Comparison of ENCODE assay signal across 20 cellular contexts in the genomic region with DNA sequence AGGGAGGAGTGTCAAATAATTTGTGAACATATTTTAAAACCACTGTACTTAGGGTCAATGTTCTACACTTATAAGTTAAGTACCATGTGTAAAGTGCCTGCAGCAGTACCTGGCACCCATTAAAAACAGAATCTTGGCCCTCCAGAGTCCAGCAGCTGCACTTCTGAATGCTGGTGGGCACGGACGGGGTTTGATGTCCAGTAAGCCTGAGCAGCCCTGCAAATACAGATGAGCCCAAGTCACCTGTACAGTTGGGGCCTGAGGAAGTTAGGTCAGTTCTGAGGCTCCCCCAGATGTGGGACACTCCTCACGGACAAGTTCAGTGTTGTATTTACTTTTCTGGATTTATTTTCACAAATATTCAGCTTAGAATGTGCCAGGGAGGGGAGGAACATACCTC.
DNase-seq lines count a peak whose midpoint lies in the region; ATAC-seq and TF ChIP-seq lines count a peak whose summit lies in the region.
"Had no signal": no experiment of that assay in that cellular context is flagged by ENCODE, and none has a peak within 500 bp of the region (broad histone marks: within the 10 kb centered on the region; RNA-seq: fewer than 3 reads in every experiment).

No MANE protein-coding gene starts in this region.

- peaks cover 2% of the 10 kb centered on the region for H3K27me3 Mint-ChIP-seq in H9 (ENCODE audit: low read depth)
- peaks cover 15% of the 10 kb centered on the region for H3K27me3 Mint-ChIP-seq in activated T-helper 2 cell treated with anti-CD3 and anti-CD28 coated beads, Interferon-gamma antibody, Interleukin-2, Interleukin-4, amounts not matched to agents 10 μg/mL and 5 μg/mL and 100 μg/mL, durations not matched to agents 14 hours and 24 hours and 36 hours (ENCODE audit: low read depth)

- no peak overlapping the region for H3K4me3 Mint-ChIP-seq in H9
- no peak overlapping the region for H3K4me3 Mint-ChIP-seq in activated T-helper 2 cell treated with anti-CD3 and anti-CD28 coated beads, Interferon-gamma antibody, Interleukin-2, Interleukin-4, amounts not matched to agents 10 μg/mL and 5 μg/mL and 100 μg/mL, durations not matched to agents 14 hours and 24 hours and 36 hours (ENCODE audit: low read depth)
- H3K4me3 Mint-ChIP-seq: CD4-positive, CD25-positive, alpha-beta regulatory T cell; CD8-positive, alpha-beta T cell; GM23338; HFFc6 had no signal

- H2AFZ ChIP-seq in H9 (ENCODE audit: low read length), result no peak overlapping the region
- H2AFZ ChIP-seq: GM23338 had no signal

- no peaks in the 10 kb centered on the region for H3K27me3 ChIP-seq in H9 (ENCODE audit: insufficient read depth, low read length)
- H3K27me3 ChIP-seq in ascending aorta, result no peaks in the 10 kb centered on the region
- peaks cover 4% of the 10 kb centered on the region for H3K27me3 ChIP-seq in lower lobe of right lung (ENCODE audit: low read depth)
- H3K27me3 ChIP-seq in stomach smooth muscle (ENCODE audit: control insufficient read depth in 1 of 2, insufficient read depth in 2 of 2, low read length in 2 of 2), result no peaks in the 10 kb centered on the region
- H3K27me3 ChIP-seq: BLaER1 had no signal

- H2BK15ac ChIP-seq in H9 (ENCODE audit: low read depth, low read length), result no peak overlapping the region

- H3K18ac ChIP-seq in H9 (ENCODE audit: insufficient read length, low read depth, low read length), result no peak overlapping the region

- no peaks in the 10 kb centered on the region for H4K20me1 ChIP-seq in H9 (ENCODE audit: control insufficient read depth, insufficient read depth, insufficient read length)
- H4K20me1 ChIP-seq: BLaER1 had no signal

- no peaks in the 10 kb centered on the region for H3K36me3 ChIP-seq in ascending aorta
- no peaks in the 10 kb centered on the region for H3K36me3 ChIP-seq in lower lobe of right lung
- peaks cover 0 to 3% of the 10 kb centered on the region in 2 donors for H3K36me3 ChIP-seq in stomach smooth muscle (ENCODE audit: control insufficient read depth in 2 of 2, insufficient read depth in 2 of 2, low read length in 2 of 2)
- H3K36me3 ChIP-seq: BLaER1, HAP-1 had no signal

- H3K4me1 ChIP-seq in H9 (ENCODE audit: insufficient read depth, low read length), result no peaks in the 10 kb centered on the region
- H3K4me1 ChIP-seq in ascending aorta, result peaks cover 12 to 61% of the 10 kb centered on the region in 2 donors
- peaks cover 54% of the 10 kb centered on the region for H3K4me1 ChIP-seq in lower lobe of right lung
- H3K4me1 ChIP-seq in stomach smooth muscle (ENCODE audit: control insufficient read depth, insufficient read depth, low read length), result peaks cover 32% of the 10 kb centered on the region
- H3K4me1 ChIP-seq: BLaER1, HAP-1 had no signal

- no peak overlapping the region for H3K14ac ChIP-seq in H9 (ENCODE audit: insufficient read depth, low read length)

- TF ChIP-seq CTCF in H9 (conservative IDR thresholded peaks at IDR 0.05), result no peak
- no peak for TF ChIP-seq CTCF in ascending aorta (IDR thresholded peaks at IDR 0.05)
- TF ChIP-seq CTCF in lower lobe of right lung (IDR thresholded peaks at IDR 0.05), result no peak

- H2BK5ac ChIP-seq in H9 (ENCODE audit: insufficient read length, low read length), result no peak overlapping the region

- no peak overlapping the region for H3K4me2 ChIP-seq in H9 (ENCODE audit: insufficient read depth, insufficient read length, low read length)
- H3K4me2 ChIP-seq: BLaER1, GM23338 had no signal

- no peaks in the 10 kb centered on the region for H3K23me2 ChIP-seq in H9 (ENCODE audit: insufficient read length, low read depth, low read length, poor library complexity, severe bottlenecking)

- no CpG with 5 or more reads among the region's 3 CpGs for WGBS in H9 (ENCODE audit: extremely low coverage, insufficient read length, low lambda C conversion rate)

- DNase-seq in H9 (peak; percentile 4), ascending aorta (ENCODE audit: low spot score in 2 of 2) (no peak), lower lobe of right lung (no peak), NCI-H2196 treated with DMSO at 0.1 percent for 48 hours (lab: John Stamatoyannopoulos, UW; ENCODE audit: unreplicated experiment) (no peak), cerebellar cortex (ENCODE audit: low spot score) (no peak)
- no peak for DNase-seq in activated T-helper 2 cell treated with anti-CD3 and anti-CD28 coated beads, Interferon-gamma antibody, Interleukin-2, Interleukin-4, amounts not matched to agents 10 μg/mL and 5 μg/mL and 100 μg/mL, durations not matched to agents 14 hours and 24 hours and 36 hours (ENCODE audit: low spot score)
- DNase-seq: CD4-positive, CD25-positive, alpha-beta regulatory T cell; CD8-positive, alpha-beta T cell; DMS 273 treated with DMSO at 0.1 percent for 48 hours; DMS79; EL; GDM1; HFFc6 had no signal

- ATAC-seq in lower lobe of right lung (no peak), GM19351 (IDR thresholded peaks at IDR 0.05; ENCODE audit: unreplicated experiment) (no peak)
- ATAC-seq: CD8-positive, alpha-beta T cell; GM23338 had no signal

- H3K56ac ChIP-seq in H9 (ENCODE audit: insufficient read length, low read depth, low read length), result no peak overlapping the region

- H3K4me1 Mint-ChIP-seq in H9, result peaks cover 10 to 12% of the 10 kb centered on the region in 2 experiments
- H3K4me1 Mint-ChIP-seq in activated T-helper 2 cell treated with anti-CD3 and anti-CD28 coated beads, Interferon-gamma antibody, Interleukin-2, Interleukin-4, amounts not matched to agents 10 μg/mL and 5 μg/mL and 100 μg/mL, durations not matched to agents 14 hours and 24 hours and 36 hours (ENCODE audit: low read depth), result peaks cover 5% of the 10 kb centered on the region
- H3K4me1 Mint-ChIP-seq: CD4-positive, CD25-positive, alpha-beta regulatory T cell had no signal

- no peak overlapping the region for H3K4ac ChIP-seq in H9 (ENCODE audit: low read depth, low read length)

- H3K79me1 ChIP-seq in H9 (ENCODE audit: insufficient read depth, low read depth, low read length, poor library complexity, severe bottlenecking), result no peaks in the 10 kb centered on the region

- H4K91ac ChIP-seq in H9 (ENCODE audit: insufficient read length, low read depth, low read length), result no peak overlapping the region

- H2BK20ac ChIP-seq in H9 (ENCODE audit: low read depth, low read length, poor library complexity, severe bottlenecking), result no peak overlapping the region

- no peaks in the 10 kb centered on the region for H3K9me3 Mint-ChIP-seq in H9
- H3K9me3 Mint-ChIP-seq in activated T-helper 2 cell treated with anti-CD3 and anti-CD28 coated beads, Interferon-gamma antibody, Interleukin-2, Interleukin-4, amounts not matched to agents 10 μg/mL and 5 μg/mL and 100 μg/mL, durations not matched to agents 14 hours and 24 hours and 36 hours, result no peaks in the 10 kb centered on the region
- H3K9me3 Mint-ChIP-seq: CD4-positive, CD25-positive, alpha-beta regulatory T cell; CD8-positive, alpha-beta T cell; GM23338; HFFc6 had no signal

- no peak overlapping the region for H4K8ac ChIP-seq in H9 (replicated peaks; ENCODE audit: insufficient read length, low read depth, low read length)

- no peak overlapping the region for H3K23ac ChIP-seq in H9 (ENCODE audit: insufficient read length, low read depth, low read length)

- H3K9me3 ChIP-seq in H9 (ENCODE audit: control insufficient read depth, low read depth, low read length), result no peaks in the 10 kb centered on the region
- no peaks in the 10 kb centered on the region for H3K9me3 ChIP-seq in ascending aorta
- no peaks in the 10 kb centered on the region for H3K9me3 ChIP-seq in lower lobe of right lung
- no peaks in the 10 kb centered on the region for H3K9me3 ChIP-seq in stomach smooth muscle (ENCODE audit: control insufficient read depth in 2 of 2, low read length in 2 of 2)
- H3K9me3 ChIP-seq: BLaER1, HAP-1 had no signal

- H3K27ac ChIP-seq in H9 (ENCODE audit: insufficient read length, low read depth, low read length) (no peak overlapping the region), ascending aorta (peak overlapping the region; percentile 80 to 85), lower lobe of right lung (peak overlapping the region; percentile 37), stomach smooth muscle (ENCODE audit: low read length) (peak overlapping the region; percentile 77)
- H3K27ac ChIP-seq: BLaER1, C4-2B had no signal

- H3K79me2 ChIP-seq in H9 (ENCODE audit: insufficient read depth, low read length), result no peaks in the 10 kb centered on the region

- H3K9ac ChIP-seq in H9 (ENCODE audit: extremely low read depth, insufficient read length, low read length) (no peak overlapping the region), stomach smooth muscle (ENCODE audit: low read length in 2 of 2) (no peak overlapping the region)
- H3K9ac ChIP-seq: BLaER1 had no signal

- H2BK120ac ChIP-seq in H9 (ENCODE audit: low read depth, low read length, poor library complexity, severe bottlenecking), result no peak overlapping the region

- no peak overlapping the region for H4K5ac ChIP-seq in H9 (ENCODE audit: insufficient read length, low read depth, low read length)

- intact Hi-C loops in ascending aorta (cut with DNase I), result loop anchor here (5.0 kb wide), 1 partner anchor 99 kb away; no protein-coding TSS in a partner anchor
- intact Hi-C loops in lower lobe of right lung (cut with DNase I), result no loop called here
- intact Hi-C loops in activated T-helper 2 cell treated with anti-CD3 and anti-CD28 coated beads, Interferon-gamma antibody, Interleukin-2, Interleukin-4, amounts not matched to agents 10 μg/mL and 5 μg/mL and 100 μg/mL, durations not matched to agents 14 hours and 24 hours and 36 hours (cut with micrococcal nuclease), result no loop called here

- H3K4me3 ChIP-seq in ascending aorta (no peak overlapping the region), lower lobe of right lung (no peak overlapping the region), stomach smooth muscle (ENCODE audit: low read length in 2 of 2) (no peak overlapping the region)
- H3K4me3 ChIP-seq: BLaER1, GM12878, GM23338, HAP-1 had no signal

- no peaks in the 10 kb centered on the region for H3K36me3 Mint-ChIP-seq in H9 (ENCODE audit: insufficient read depth in 1 of 3, low read depth in 3 of 3)
- no peaks in the 10 kb centered on the region for H3K36me3 Mint-ChIP-seq in activated T-helper 2 cell treated with anti-CD3 and anti-CD28 coated beads, Interferon-gamma antibody, Interleukin-2, Interleukin-4, amounts not matched to agents 10 μg/mL and 5 μg/mL and 100 μg/mL, durations not matched to agents 14 hours and 24 hours and 36 hours (ENCODE audit: low read depth)
- H3K36me3 Mint-ChIP-seq: CD4-positive, CD25-positive, alpha-beta regulatory T cell; CD8-positive, alpha-beta T cell had no signal

- no peak overlapping the region for H3T11ph ChIP-seq in H9 (ENCODE audit: low read length)

- no peak overlapping the region for H3K27ac Mint-ChIP-seq in H9
- no peak overlapping the region for H3K27ac Mint-ChIP-seq in activated T-helper 2 cell treated with anti-CD3 and anti-CD28 coated beads, Interferon-gamma antibody, Interleukin-2, Interleukin-4, amounts not matched to agents 10 μg/mL and 5 μg/mL and 100 μg/mL, durations not matched to agents 14 hours and 24 hours and 36 hours
- H3K27ac Mint-ChIP-seq: CD4-positive, CD25-positive, alpha-beta regulatory T cell; CD8-positive, alpha-beta T cell; GM23338; HFFc6 had no signal

- no peak overlapping the region for H2BK12ac ChIP-seq in H9 (ENCODE audit: insufficient read length, low read depth, low read length)

- H2AK5ac ChIP-seq in H9 (ENCODE audit: insufficient read length, low read length), result no peak overlapping the region
